In genomic region chr19:49590071-49590970, GRCh38 we compare ENCODE assay signal across 8 cellular contexts. TPM values are rescaled to one million over a fixed set of nuclear protein-coding genes. Genes with fewer than 3 reads are reported as not detected.
DNase-seq lines count a peak whose midpoint lies in the region; ATAC-seq and TF ChIP-seq lines count a peak whose summit lies in the region.

No MANE protein-coding gene starts in this region.

- H3K4me1 ChIP-seq in Panc1 (ENCODE audit: control insufficient read depth, insufficient read depth, low read length), result peaks cover 8% of the 10 kb centered on the region
- peaks cover 15 to 51% (median 21%) of the 10 kb centered on the region in 3 donors for H3K4me1 ChIP-seq in esophagus squamous epithelium

- TF ChIP-seq CTCF in Panc1 (IDR thresholded peaks at IDR 0.05) (no peak), esophagus squamous epithelium (IDR thresholded peaks at IDR 0.05) (peak in 2 of 6 experiments; percentile 10 to 31)

- BruUV-seq in Panc1 (replicated peaks; lab: Mats Ljungman, UMichigan), result no TSS peak

- in situ Hi-C loops in KBM-7 (cut with MboI; ENCODE audit: low pct_unique_long_range_greater_than_20kb, low sequenced_read_pairs), result no loop called here
- in situ Hi-C loops in Panc1 (cut with HindIII; ENCODE audit: low pct_unique_long_range_greater_than_20kb, low sequenced_read_pairs), result no loop called here

- H3K9me3 ChIP-seq in Panc1 (ENCODE audit: control insufficient read depth, insufficient read depth, low read depth, low read length) (no peaks in the 10 kb centered on the region), esophagus squamous epithelium (no peaks in the 10 kb centered on the region)

- H3K27me3 ChIP-seq in Panc1 (ENCODE audit: control insufficient read depth, insufficient read depth, low read length), result no peaks in the 10 kb centered on the region
- no peaks in the 10 kb centered on the region for H3K27me3 ChIP-seq in esophagus squamous epithelium

- peaks cover 44% of the 10 kb centered on the region for H3K4me1 Mint-ChIP-seq in activated T-cell treated with anti-CD3 and anti-CD28 coated beads, Interleukin-2, amount 50 U/mL, for 72 hours (ENCODE audit: low read depth)

- POLR2A ChIA-PET in Panc1 (lab: Charles Lee), result no interaction called here

- peak in 2 of 4 donors; percentile 60 to 70 for TF ChIP-seq POLR2A in esophagus squamous epithelium (IDR thresholded peaks at IDR 0.05)

- CTCF ChIA-PET in Panc1 (lab: Charles Lee), result no interaction called here

- peak overlapping the region; percentile 63 to 77 for H3K4me3 ChIP-seq in Panc1 (ENCODE audit: low read depth in 2 of 2, low read length in 2 of 2)
- peak overlapping the region; percentile 85 to 95 (median 88) for H3K4me3 ChIP-seq in esophagus squamous epithelium

- DNase-seq in DMS114 treated with DMSO at 0.1 percent for 48 hours (lab: John Stamatoyannopoulos, UW; ENCODE audit: unreplicated experiment) (peak; percentile 85), KBM-7 (peak; percentile 98), Panc1 (ENCODE audit: low read depth, low spot score) (peak; percentile 56), esophagus squamous epithelium (lab: John Stamatoyannopoulos, UW) (peak; percentile 89), myocyte (ENCODE audit: low read depth) (peak; percentile 90)
- DNase-seq in activated T-cell treated with anti-CD3 and anti-CD28 coated beads, Interleukin-2, amount 50 U/mL, for 72 hours, result peak; percentile 94 to 96
- DNase-seq in stimulated activated CD8-positive, alpha-beta memory T cell treated with anti-CD3 and anti-CD28 coated beads, Interleukin-7, amount 100 ng/mL, for 4 hours (ENCODE audit: low read depth in 2 of 2), result peak; percentile 90 to 91

- WGBS in esophagus squamous epithelium, 2 donors, result 0 to 1% methylated on average over 30 to 40 of the region's 58 CpGs

- H3K4me3 Mint-ChIP-seq in activated T-cell treated with anti-CD3 and anti-CD28 coated beads, Interleukin-2, amount 50 U/mL, for 72 hours, result peak overlapping the region; percentile 90 to 96

- peaks cover 0 to 9% of the 10 kb centered on the region in 2 donors for H3K36me3 Mint-ChIP-seq in activated T-cell treated with anti-CD3 and anti-CD28 coated beads, Interleukin-2, amount 50 U/mL, for 72 hours (ENCODE audit: insufficient read depth in 2 of 2)

- H3K27ac ChIP-seq in Panc1 (ENCODE audit: low read length) (peak overlapping the region; percentile 88), esophagus squamous epithelium (peak overlapping the region; percentile 86 to 97 (median 94))

- H3K9me3 Mint-ChIP-seq in activated T-cell treated with anti-CD3 and anti-CD28 coated beads, Interleukin-2, amount 50 U/mL, for 72 hours, result no peaks in the 10 kb centered on the region

- peak overlapping the region; percentile 70 for H3K27ac Mint-ChIP-seq in activated T-cell treated with anti-CD3 and anti-CD28 coated beads, Interleukin-2, amount 50 U/mL, for 72 hours

- intact Hi-C loops in Panc1 (cut with micrococcal nuclease; ENCODE audit: unreplicated experiment), result no loop called here
- intact Hi-C loops in esophagus squamous epithelium (cut with DNase I), result no loop called here

- H3K27me3 Mint-ChIP-seq in activated T-cell treated with anti-CD3 and anti-CD28 coated beads, Interleukin-2, amount 50 U/mL, for 72 hours (ENCODE audit: low read depth), result no peaks in the 10 kb centered on the region

- H3K36me3 ChIP-seq in Panc1 (ENCODE audit: control insufficient read depth, insufficient read depth, low read length) (peaks cover 4% of the 10 kb centered on the region; the same call in 1 of the 2 replicates), esophagus squamous epithelium (peaks cover 9 to 19% (median 12%) of the 10 kb centered on the region in 3 donors)

- ATAC-seq in GM21526 (IDR thresholded peaks at IDR 0.05; ENCODE audit: low FRiP score, unreplicated experiment) (peak; percentile 44), Panc1 (peak; percentile 87)
- ATAC-seq in activated T-cell treated with anti-CD3 and anti-CD28 coated beads, Interleukin-2, amount 50 U/mL, for 72 hours (replicated peaks in 1 of 2), result peak; percentile 76 to 77

RNA-seq across cellular contexts. Expression of gene PRR12, which starts 0.7 kb away (rescaled TPM):
- total RNA-seq in Panc1 (2021; ENCODE audit: unreplicated experiment) (22.9 TPM), esophagus squamous epithelium (10 to 100 TPM in 1 of 4 donors, 1 to 10 TPM in 3; 4.5 to 11.9 (median 7.7) TPM), myocyte (3.2 and 4.4 TPM in 2 replicates)
- 23.1 TPM for polyA plus RNA-seq in Panc1 (2012; ENCODE audit: insufficient read length)
- total RNA-seq in activated T-cell treated with anti-CD3 and anti-CD28 coated beads, Interleukin-2, amount 50 U/mL, for 72 hours, result 10 to 100 TPM; 23.9 to 24.6 TPM
- polyA plus RNA-seq in myocyte (2012), result 11.2 TPM

RNA-seq across cellular contexts. Expression of gene PRRG2, which starts 9.2 kb away (rescaled TPM):
- total RNA-seq in Panc1 (2021; ENCODE audit: unreplicated experiment) (0.64 TPM), esophagus squamous epithelium (10 to 100 TPM in 1 of 4 donors, 1 to 10 TPM in 3; 7.7 to 19.8 (median 8.8) TPM), myocyte (0.16 TPM in 1 of 2 replicates, not detected in the other)
- 0.84 TPM for polyA plus RNA-seq in Panc1 (2012; ENCODE audit: insufficient read length)
- 1 to 10 TPM in 1 of 2 donors, under 1 TPM in 1; 0.88 to 1.1 TPM for total RNA-seq in activated T-cell treated with anti-CD3 and anti-CD28 coated beads, Interleukin-2, amount 50 U/mL, for 72 hours
- polyA plus RNA-seq in myocyte (2012), result 0.62 TPM

RNA-seq across cellular contexts. Expression of gene NOSIP, which starts 10.0 kb away (rescaled TPM):
- total RNA-seq in Panc1 (2021; ENCODE audit: unreplicated experiment) (66.1 TPM), esophagus squamous epithelium (10 to 100 TPM; 37.8 to 50.7 (median 40.2) TPM), myocyte (51.3 and 68.7 TPM in 2 replicates)
- 120 TPM for polyA plus RNA-seq in Panc1 (2012; ENCODE audit: insufficient read length)
- 10 to 100 TPM; 66.0 to 72.7 TPM for total RNA-seq in activated T-cell treated with anti-CD3 and anti-CD28 coated beads, Interleukin-2, amount 50 U/mL, for 72 hours
- 74.7 TPM for polyA plus RNA-seq in myocyte (2012)

RNA-seq across cellular contexts. Expression of gene RRAS, which starts 49.6 kb away (rescaled TPM):
- total RNA-seq in Panc1 (2021; ENCODE audit: unreplicated experiment) (64.4 TPM), esophagus squamous epithelium (10 to 100 TPM in 3 of 4 donors, 1 to 10 TPM in 1; 6.3 to 40.8 (median 12.8) TPM), myocyte (29.8 and 42.1 TPM in 2 replicates)
- 170 TPM for polyA plus RNA-seq in Panc1 (2012; ENCODE audit: insufficient read length)
- total RNA-seq in activated T-cell treated with anti-CD3 and anti-CD28 coated beads, Interleukin-2, amount 50 U/mL, for 72 hours, result 10 to 100 TPM; 11.3 to 13.5 TPM
- 213 TPM for polyA plus RNA-seq in myocyte (2012)

RNA-seq across cellular contexts. Expression of gene SCAF1, which starts 51.7 kb away (rescaled TPM):
- 77.4 TPM for total RNA-seq in Panc1 (2021; ENCODE audit: unreplicated experiment)
- polyA plus RNA-seq in Panc1 (2012; ENCODE audit: insufficient read length), result 62.1 TPM
- total RNA-seq in activated T-cell treated with anti-CD3 and anti-CD28 coated beads, Interleukin-2, amount 50 U/mL, for 72 hours, result 10 to 100 TPM; 57.7 to 60.1 TPM
- total RNA-seq in esophagus squamous epithelium, result 10 to 100 TPM; 11.0 to 24.8 (median 15.2) TPM
- 26.9 and 33.8 TPM in 2 replicates for total RNA-seq in myocyte
- 51.1 TPM for polyA plus RNA-seq in myocyte (2012)

Comparison
In these comparisons a context has a peak if more than half of its experiments do, and no peak if none do; other contexts are left out.
1. Peak in every context shown above with its lines: DNase-seq, ATAC-seq, H3K4me3 ChIP-seq and H3K27ac ChIP-seq.